15 cellular contexts compared by ENCODE assay signal in genomic region chr5:133453825-133454224, GRCh38.
DNase-seq lines count a peak whose midpoint lies in the region; ATAC-seq and TF ChIP-seq lines count a peak whose summit lies in the region.
"Had no signal": no experiment of that assay in that cellular context is flagged by ENCODE, and none has a peak within 500 bp of the region (broad histone marks: within the 10 kb centered on the region; RNA-seq: fewer than 3 reads in every experiment).

No MANE protein-coding gene starts in this region.

- H3K4me1 ChIP-seq in SK-N-SH (ENCODE audit: control insufficient read depth in 1 of 2, insufficient read depth in 2 of 2, low read depth in 1 of 2, low read length in 1 of 2) (peaks cover 15 to 47% of the 10 kb centered on the region in 2 experiments), adipocyte (ENCODE audit: control insufficient read depth, insufficient read depth, low read length) (peaks cover 27% of the 10 kb centered on the region)

- H3K36me3 ChIP-seq in SK-N-SH (replicated peaks in 1 of 2; ENCODE audit: control insufficient read depth in 1 of 2, insufficient read depth in 2 of 2, low read length in 1 of 2) (no peaks in the 10 kb centered on the region), adipocyte (ENCODE audit: control insufficient read depth, insufficient read depth, low read length, severe bottlenecking) (no peaks in the 10 kb centered on the region)

- 33% methylated on average over 2 of the region's 2 CpGs for WGBS in SK-N-SH (ENCODE audit: low lambda C conversion rate)

- TF ChIP-seq CTCF in SK-N-SH (IDR thresholded peaks at IDR 0.05): no peak
- no peak for TF ChIP-seq CTCF in fibroblast of villous mesenchyme (IDR thresholded peaks at IDR 0.05; ENCODE audit: insufficient read depth, low read depth, low read length)

- POLR2A ChIA-PET in SK-N-SH (lab: Yijun Ruan, JAX): no interaction called here

- DNase-seq in SK-N-SH (peak; percentile 75), adipocyte (ENCODE audit: low read depth) (peak; percentile 1), fibroblast of villous mesenchyme (ENCODE audit: low read depth) (peak; percentile 52)
- DNase-seq: C1 segment of cervical spinal cord; Caco-2; CD4-positive, CD25-positive, alpha-beta regulatory T cell; CD8-positive, alpha-beta T cell; DMS153; DND-41; GM23248; H7; HCEC 1CT had no signal

- ATAC-seq in HG03108 (IDR thresholded peaks at IDR 0.05; ENCODE audit: unreplicated experiment) (no peak), HG03135 (IDR thresholded peaks at IDR 0.05; ENCODE audit: unreplicated experiment) (no peak), HG03342 (IDR thresholded peaks at IDR 0.05; ENCODE audit: unreplicated experiment) (no peak)
- ATAC-seq: CD8-positive, alpha-beta T cell had no signal

- peaks cover 19% of the 10 kb centered on the region for H3F3A ChIP-seq in SK-N-SH (replicated peaks; ENCODE audit: insufficient read depth)

- H3K4me3 ChIP-seq in SK-N-SH (ENCODE audit: low read depth in 2 of 2, low read length in 1 of 2) (no peak overlapping the region), adipocyte (ENCODE audit: low read length) (no peak overlapping the region), fibroblast of villous mesenchyme (ENCODE audit: low read depth, low read length) (no peak overlapping the region)
- H3K4me3 ChIP-seq: GM23248 had no signal

- no peaks in the 10 kb centered on the region for H4K20me1 ChIP-seq in SK-N-SH (ENCODE audit: insufficient read depth)

- no peaks in the 10 kb centered on the region for H3K9me2 ChIP-seq in SK-N-SH

- peak in 1 of 2 experiments; percentile 87; a peak in 2 of 4 replicates for TF ChIP-seq EP300 in SK-N-SH (IDR thresholded peaks at IDR 0.05; ENCODE audit: borderline replicate concordance in 1 of 2, low read depth in 1 of 2, low read length in 1 of 2)

- peak overlapping the region in 1 of 2 experiments; percentile 53; a peak in 2 of 4 replicates for H3K27ac ChIP-seq in SK-N-SH (ENCODE audit: low read depth in 2 of 2, low read length in 1 of 2)
- H3K27ac ChIP-seq: GM23248 had no signal

- H2AFZ ChIP-seq in SK-N-SH (ENCODE audit: low read depth): no peak overlapping the region
- H2AFZ ChIP-seq: GM23248 had no signal

- H3K79me2 ChIP-seq in SK-N-SH (ENCODE audit: insufficient read depth): no peaks in the 10 kb centered on the region

- no peak overlapping the region for H3K4me2 ChIP-seq in SK-N-SH

- no peak overlapping the region for H3K9ac ChIP-seq in SK-N-SH
- H3K9ac ChIP-seq in adipocyte (ENCODE audit: low read length): no peak overlapping the region
- H3K9ac ChIP-seq: GM23248 had no signal

- CTCF ChIA-PET in SK-N-SH (lab: Yijun Ruan, JAX): interaction anchor here (0.7 to 5.0 kb wide), 4 partner anchors 8 to 415 kb away, joined by 3 to 32 read pairs (median 4); no protein-coding TSS in a partner anchor

- no peak for TF ChIP-seq RAD21 in SK-N-SH (IDR thresholded peaks at IDR 0.05; ENCODE audit: low read length)

- H3K27me3 ChIP-seq in SK-N-SH (ENCODE audit: insufficient read depth): no peaks in the 10 kb centered on the region
- H3K27me3 ChIP-seq in adipocyte (replicated peaks; ENCODE audit: control insufficient read depth, insufficient read depth, low read length): peaks cover 53% of the 10 kb centered on the region

- no peaks in the 10 kb centered on the region for H3K9me3 ChIP-seq in SK-N-SH
- H3K9me3 ChIP-seq in adipocyte (ENCODE audit: control insufficient read depth, low read length): no peaks in the 10 kb centered on the region
- H3K9me3 ChIP-seq: Caco-2 had no signal

TF ChIP-seq in SK-N-SH, 30 proteins besides CTCF, POLR2A, EP300 and RAD21:
- TF ChIP-seq NFIC (IDR thresholded peaks at IDR 0.05; ENCODE audit: borderline replicate concordance): peak; percentile 5; the same call in 1 of the 2 replicates
- no peak for TF ChIP-seq YY1 (IDR thresholded peaks at IDR 0.05; ENCODE audit: low read depth)
- TF ChIP-seq SMC3 (IDR thresholded peaks at IDR 0.05; ENCODE audit: low read depth, low read length): no peak
- TF ChIP-seq GABPA (IDR thresholded peaks at IDR 0.05; ENCODE audit: low read depth): no peak
- peak; percentile 68 for TF ChIP-seq TCF12 (IDR thresholded peaks at IDR 0.05)
- TF ChIP-seq RFX5 (IDR thresholded peaks at IDR 0.05; ENCODE audit: low read length): no peak
- TF ChIP-seq JUND (IDR thresholded peaks at IDR 0.05): peak; percentile 35; the same call in 1 of the 2 replicates
- TF ChIP-seq POLR2AphosphoS5 (IDR thresholded peaks at IDR 0.05; ENCODE audit: low read depth, low read length): peak; percentile 52; the same call in 1 of the 2 replicates
- peak; percentile 69 for TF ChIP-seq PBX3 (IDR thresholded peaks at IDR 0.05)
- peak; percentile 41; the same call in 1 of the 2 replicates for TF ChIP-seq MXI1 (IDR thresholded peaks at IDR 0.05; ENCODE audit: low read depth, low read length)
- TF ChIP-seq CHD2 (IDR thresholded peaks at IDR 0.05; ENCODE audit: low read length, partially characterized antibody): peak; percentile 37
- no peak for TF ChIP-seq SIN3A (IDR thresholded peaks at IDR 0.05; ENCODE audit: borderline replicate concordance, low read depth, low read length)
- peak; percentile 71; the same call in 1 of the 2 replicates for TF ChIP-seq RCOR1 (IDR thresholded peaks at IDR 0.05; ENCODE audit: low read length)
- TF ChIP-seq EZH2phosphoT487 (IDR thresholded peaks at IDR 0.05; ENCODE audit: borderline replicate concordance, low read depth): no peak
- no peak for TF ChIP-seq USF1 (IDR thresholded peaks at IDR 0.05; ENCODE audit: borderline replicate concordance, low read depth)
- no peak for TF ChIP-seq FOSL2 (IDR thresholded peaks at IDR 0.05; ENCODE audit: borderline replicate concordance, low read depth)
- peak; percentile 60 for TF ChIP-seq FOXJ3 (CRISPR knock-in tag; IDR thresholded peaks at IDR 0.05)
- peak; percentile 87 for TF ChIP-seq GATA2 (CRISPR knock-in tag; IDR thresholded peaks at IDR 0.05)
- TF ChIP-seq FOXM1 (IDR thresholded peaks at IDR 0.05; ENCODE audit: low read depth): no peak

Comparison
In these comparisons a context has a peak if more than half of its experiments do, and no peak if none do; other contexts are left out.
1. DNase-seq: peak in every context shown above with its lines; median percentile 75 in SK-N-SH; 52 in fibroblast of villous mesenchyme; 1 in adipocyte.